26 cellular contexts compared by ENCODE assay signal in genomic region chr7:132291446-132291845, GRCh38.
"Had no signal": no experiment of that assay in that cellular context is flagged by ENCODE, and none has a peak within 500 bp of the region (broad histone marks: within the 10 kb centered on the region; RNA-seq: fewer than 3 reads in every experiment).

No MANE protein-coding gene starts in this region.

- DNase-seq: colonic mucosa; effector CD4-positive, alpha-beta T cell; endodermal cell; gastrocnemius medialis; heart right ventricle; hypothalamus; immature natural killer cell; left cardiac atrium; left ventricle myocardium superior; mesendoderm; naive B cell; occipital lobe; pancreas; right cardiac atrium; stimulated activated CD4-positive, alpha-beta T cell treated with anti-CD3 and anti-CD28 coated beads, Interleukin-4, amount 100 ng/mL, for 1 hour; stimulated activated CD8-positive, alpha-beta memory T cell treated with anti-CD3 and anti-CD28 coated beads, Interleukin-4, amount 100 ng/mL, for 48 hours; stimulated activated naive CD8-positive, alpha-beta T cell treated with anti-CD3 and anti-CD28 coated beads, Interleukin-15, Interleukin-2, amounts not matched to agents 100 U/mL and 50 U/mL, for 24 hours; thyroid gland; uterus had no signal

- H3K4me3 Mint-ChIP-seq: endodermal cell; immature natural killer cell; naive B cell; nephron; stimulated activated effector memory CD8-positive, alpha-beta T cell treated with anti-CD3 and anti-CD28 coated beads, Interleukin-12 subunit alpha, Interleukin-12 subunit beta, amount 100 ng/mL, for 72 hours; type B pancreatic cell had no signal

- H3K27me3 ChIP-seq: colonic mucosa, gastrocnemius medialis, heart right ventricle, pancreas, thyroid gland, uterus had no signal

- H3K4me1 Mint-ChIP-seq: endodermal cell; immature natural killer cell; naive B cell; stimulated activated effector memory CD8-positive, alpha-beta T cell treated with anti-CD3 and anti-CD28 coated beads, Interleukin-12 subunit alpha, Interleukin-12 subunit beta, amount 100 ng/mL, for 72 hours had no signal

- H3K4me1 ChIP-seq: colonic mucosa, gastrocnemius medialis, pancreas, suprapubic skin, thyroid gland, uterus had no signal

- H3K9me3 ChIP-seq: colonic mucosa, gastrocnemius medialis, heart right ventricle, pancreas, suprapubic skin, thyroid gland, uterus had no signal

- H3K27ac ChIP-seq: colonic mucosa, gastrocnemius medialis, heart right ventricle, pancreas, suprapubic skin, thyroid gland, uterus had no signal

- H3K27ac Mint-ChIP-seq: endodermal cell; immature natural killer cell; naive B cell; nephron; progenitor cell of endocrine pancreas; stimulated activated effector memory CD8-positive, alpha-beta T cell treated with anti-CD3 and anti-CD28 coated beads, Interleukin-12 subunit alpha, Interleukin-12 subunit beta, amount 100 ng/mL, for 72 hours; type B pancreatic cell had no signal

- H3K36me3 Mint-ChIP-seq: immature natural killer cell; naive B cell; stimulated activated effector memory CD8-positive, alpha-beta T cell treated with anti-CD3 and anti-CD28 coated beads, Interleukin-12 subunit alpha, Interleukin-12 subunit beta, amount 100 ng/mL, for 72 hours; type B pancreatic cell had no signal

- FAIRE-seq: endothelial cell of umbilical vein, keratinocyte, pancreas had no signal

- H3K36me3 ChIP-seq: colonic mucosa, gastrocnemius medialis, heart right ventricle, pancreas, suprapubic skin, thyroid gland, uterus had no signal

- H3K9me3 Mint-ChIP-seq: endodermal cell; immature natural killer cell; nephron; stimulated activated effector memory CD8-positive, alpha-beta T cell treated with anti-CD3 and anti-CD28 coated beads, Interleukin-12 subunit alpha, Interleukin-12 subunit beta, amount 100 ng/mL, for 72 hours; type B pancreatic cell had no signal

- ATAC-seq: gastrocnemius medialis; heart right ventricle; left cardiac atrium; left ventricle myocardium superior; pancreas; right cardiac atrium; stimulated activated effector memory CD8-positive, alpha-beta T cell treated with anti-CD3 and anti-CD28 coated beads, Interleukin-12 subunit alpha, Interleukin-12 subunit beta, amount 100 ng/mL, for 72 hours; stimulated activated naive CD8-positive, alpha-beta T cell treated with anti-CD3 and anti-CD28 coated beads, Interleukin-15, Interleukin-2, amounts not matched to agents 100 U/mL and 50 U/mL, for 24 hours had no signal

- H3K4me3 ChIP-seq: colonic mucosa, gastrocnemius medialis, heart right ventricle, pancreas, suprapubic skin, thyroid gland, uterus had no signal
